Comparison of ENCODE assay signal across 8 cellular contexts in the genomic region with DNA sequence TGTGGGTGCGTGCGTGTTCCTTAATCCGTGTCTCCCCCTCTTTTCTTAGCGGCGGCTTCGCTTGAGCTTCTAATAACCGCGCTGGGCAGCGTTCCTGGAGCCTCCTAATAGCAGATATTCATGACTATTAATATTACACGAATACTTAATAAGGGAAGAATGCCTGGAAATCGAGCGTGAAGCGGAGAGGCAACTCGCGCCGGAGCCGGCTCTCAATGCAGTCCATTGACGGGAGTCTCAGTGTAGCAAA. TPM values are rescaled to one million over a fixed set of nuclear protein-coding genes. Genes with fewer than 3 reads are reported as not detected.
DNase-seq lines count a peak whose midpoint lies in the region; ATAC-seq and TF ChIP-seq lines count a peak whose summit lies in the region.

No MANE protein-coding gene starts in this region.

- peaks cover 32% of the 10 kb centered on the region for H3K79me2 ChIP-seq in mesendoderm (ENCODE audit: control insufficient read depth, insufficient read depth, low read length)

- CTCF ChIA-PET in Caco-2 (lab: Charles Lee) = no interaction called here

- H3K9me3 ChIP-seq in Caco-2 (no peaks in the 10 kb centered on the region), breast epithelium (no peaks in the 10 kb centered on the region)

- peak overlapping the region; percentile 82 for H3K4me2 ChIP-seq in mesendoderm (ENCODE audit: low read length)

- BruUV-seq in Caco-2 (replicated peaks; lab: Mats Ljungman, UMichigan) = TSS peak; percentile 21

- peak overlapping the region; percentile 42 for H3K18ac ChIP-seq in mesendoderm (ENCODE audit: low read length)

- H2AK5ac ChIP-seq in mesendoderm (ENCODE audit: low read length) = no peak overlapping the region

- no peak overlapping the region for H2BK5ac ChIP-seq in mesendoderm (ENCODE audit: low read length)

- DNase-seq in Caco-2 (no peak), breast epithelium (ENCODE audit: low spot score in 2 of 2) (no peak), mesendoderm (no peak), NCI-H187 (lab: John Stamatoyannopoulos, UW) (no peak), T-helper 9 cell (no peak)
- DNase-seq in stimulated activated CD4-positive, alpha-beta T cell treated with anti-CD3 and anti-CD28 coated beads, Interleukin-2, amount 100 ng/mL, for 48 hours = no peak

- H4K5ac ChIP-seq in mesendoderm (ENCODE audit: low read length) = no peak overlapping the region

- intact Hi-C loops in Caco-2 (cut with micrococcal nuclease; ENCODE audit: unreplicated experiment) (no loop called here), breast epithelium (cut with DNase I; ENCODE audit: low total_unique reads) (no loop called here)

- peak overlapping the region; percentile 73 for H3K9ac ChIP-seq in mesendoderm (ENCODE audit: low read length)

- H4K8ac ChIP-seq in mesendoderm (ENCODE audit: low read depth, low read length) = no peak overlapping the region

- H3K56ac ChIP-seq in mesendoderm (ENCODE audit: low read length) = peak overlapping the region; percentile 91

- H3K36me3 Mint-ChIP-seq in Caco-2 (ENCODE audit: insufficient read depth, unreplicated experiment) = peaks cover 43% of the 10 kb centered on the region

- peaks cover 2% of the 10 kb centered on the region for H3K27me3 Mint-ChIP-seq in Caco-2 (ENCODE audit: insufficient read depth, unreplicated experiment)

- H3K79me1 ChIP-seq in mesendoderm (ENCODE audit: low read length) = no peaks in the 10 kb centered on the region

- H3K4ac ChIP-seq in mesendoderm (ENCODE audit: low read depth, low read length) = no peak overlapping the region

- H3K4me1 Mint-ChIP-seq in Caco-2 (ENCODE audit: low read depth, unreplicated experiment) = peaks cover 6% of the 10 kb centered on the region

- H3K23ac ChIP-seq in mesendoderm (ENCODE audit: low read length) = no peak overlapping the region

- ATAC-seq in HG03097 (IDR thresholded peaks at IDR 0.05; ENCODE audit: low FRiP score, unreplicated experiment) = peak; percentile 3
- no peak for ATAC-seq in HG03196 (IDR thresholded peaks at IDR 0.05; ENCODE audit: unreplicated experiment)

- no peak overlapping the region for H2BK15ac ChIP-seq in mesendoderm (replicated peaks; ENCODE audit: low read depth)

- H3K4me1 ChIP-seq in Caco-2 (no peaks in the 10 kb centered on the region), breast epithelium (peaks cover 0 to 5% of the 10 kb centered on the region in 2 donors), mesendoderm (ENCODE audit: control insufficient read depth, low read depth, low read length) (peaks cover 3% of the 10 kb centered on the region)

- H3K4me3 ChIP-seq in Caco-2 (ENCODE audit: low read depth, low read length) = peak overlapping the region; percentile 70
- H3K4me3 ChIP-seq in breast epithelium = peak overlapping the region; percentile 58 to 95 (median 59)
- peak overlapping the region; percentile 63 for H3K4me3 ChIP-seq in mesendoderm (ENCODE audit: low read length)

- H3K27me3 ChIP-seq in Caco-2 (replicated peaks; ENCODE audit: control insufficient read depth, insufficient read depth, low read length) = no peaks in the 10 kb centered on the region
- peaks cover under 1 to 33% of the 10 kb centered on the region in 2 donors for H3K27me3 ChIP-seq in breast epithelium
- peaks cover 3% of the 10 kb centered on the region for H3K27me3 ChIP-seq in mesendoderm (ENCODE audit: insufficient read depth, low read length, poor library complexity)

- H2BK120ac ChIP-seq in mesendoderm (ENCODE audit: low read depth, low read length) = peak overlapping the region; percentile 14

- TF ChIP-seq POLR2A in breast epithelium (IDR thresholded peaks at IDR 0.05) = no peak

- H3K36me3 ChIP-seq in Caco-2 (ENCODE audit: control insufficient read depth, insufficient read depth, low read length) = no peaks in the 10 kb centered on the region
- H3K36me3 ChIP-seq in breast epithelium = no peaks in the 10 kb centered on the region
- no peaks in the 10 kb centered on the region for H3K36me3 ChIP-seq in mesendoderm (ENCODE audit: control insufficient read depth, insufficient read depth, low read length)

- peak overlapping the region; percentile 85 for H3K4me3 Mint-ChIP-seq in Caco-2 (ENCODE audit: unreplicated experiment)

- TF ChIP-seq CTCF in Caco-2 (IDR thresholded peaks at IDR 0.05; ENCODE audit: insufficient read depth in 1 of 2, low read depth in 1 of 2, low read length in 1 of 2, severe bottlenecking in 1 of 2, unreplicated experiment in 1 of 2) (no peak), breast epithelium (IDR thresholded peaks at IDR 0.05) (no peak)

- H3K27ac ChIP-seq in breast epithelium (peak overlapping the region; percentile 97 to 98), mesendoderm (ENCODE audit: low read depth, low read length) (peak overlapping the region; percentile 60)

- POLR2A ChIA-PET in Caco-2 (lab: Charles Lee) = no interaction called here

- H3K9me3 Mint-ChIP-seq in Caco-2 (ENCODE audit: unreplicated experiment) = no peaks in the 10 kb centered on the region

- peak overlapping the region; percentile 60 for H3K27ac Mint-ChIP-seq in Caco-2 (ENCODE audit: unreplicated experiment)

- no CpG with 5 or more reads among the region's 18 CpGs for WGBS in mesendoderm (ENCODE audit: extremely low coverage, insufficient coverage, low lambda C conversion rate)

RNA-seq across cellular contexts. Expression of a gene that starts 3.0 kb away (rescaled TPM):
- total RNA-seq in Caco-2 (2022) = 6.3 and 8.7 TPM in 2 replicates
- total RNA-seq in breast epithelium = 10 to 100 TPM in 2 of 3 donors, not detected in 1; 25.2 to 46.0 TPM
- 3.0 TPM for polyA plus RNA-seq in mesendoderm (2013, experiment 1 of 2)
- 2.7 TPM for polyA plus RNA-seq in mesendoderm (2013, experiment 2 of 2)
